In genomic region chr20:35284992-35285805, GRCh38 we compare ENCODE assay signal across 1 cellular context.
TF ChIP-seq lines count a peak whose summit lies in the region.

No MANE protein-coding gene starts in this region.

TF ChIP-seq in K562, 482 proteins besides CTCF, POLR2A, EP300 and RAD21 (continued from another document and continues in another):
- peak; percentile 89; the same call in 1 of the 2 replicates for TF ChIP-seq NKRF (IDR thresholded peaks at IDR 0.05; ENCODE audit: borderline replicate concordance)
- TF ChIP-seq IRF2 (CRISPR knock-in tag; IDR thresholded peaks at IDR 0.05), result no peak
- TF ChIP-seq ZBTB34 (CRISPR knock-in tag; IDR thresholded peaks at IDR 0.05), result no peak
- peak; percentile 6 to 29; a peak in 1 of 4 replicates for TF ChIP-seq ARNT (IDR thresholded peaks at IDR 0.05)
- no peak for TF ChIP-seq CBFB (CRISPR knock-in tag; IDR thresholded peaks at IDR 0.05)
- TF ChIP-seq RFX7 (CRISPR knock-in tag; IDR thresholded peaks at IDR 0.05), result no peak
- TF ChIP-seq NCOA2 (IDR thresholded peaks at IDR 0.05; ENCODE audit: partially characterized antibody in 2 of 2), result no peak
- no peak; the same call in 1 of the 2 replicates for TF ChIP-seq RBFOX2 (IDR thresholded peaks at IDR 0.05; ENCODE audit: low read depth, low read length)
- no peak for TF ChIP-seq MYC (IDR thresholded peaks at IDR 0.05; ENCODE audit: low read depth, low read length)
- TF ChIP-seq MYC (CRISPR knock-in tag; IDR thresholded peaks at IDR 0.05; ENCODE audit: borderline replicate concordance, low read depth), result no peak
- 0 out of 2 replicates have a peak, but pooled peaks have one; percentile 7 for TF ChIP-seq ETV1 (tag; conservative IDR thresholded peaks at IDR 0.05; ENCODE audit: low read depth)
- 0 out of 2 replicates have a peak, but pooled peaks have one; percentile 6 for TF ChIP-seq ELF2 (CRISPR knock-in tag; IDR thresholded peaks at IDR 0.05)
- TF ChIP-seq ESRRA (IDR thresholded peaks at IDR 0.05; ENCODE audit: borderline replicate concordance, low read depth), result no peak
- no peak for TF ChIP-seq SMARCA5 (IDR thresholded peaks at IDR 0.05)
- no peak for TF ChIP-seq DPF2 (IDR thresholded peaks at IDR 0.05)
- TF ChIP-seq PRDM10 (IDR thresholded peaks at IDR 0.05; ENCODE audit: partially characterized antibody), result no peak
- 0 out of 2 replicates have a peak, but pooled peaks have one; percentile 18 for TF ChIP-seq MTA3 (IDR thresholded peaks at IDR 0.05; ENCODE audit: borderline replicate concordance)
- no peak for TF ChIP-seq ZNF347 (CRISPR knock-in tag; IDR thresholded peaks at IDR 0.05; ENCODE audit: low read depth)
- TF ChIP-seq MLX (CRISPR knock-in tag; conservative IDR thresholded peaks at IDR 0.05), result no peak
- no peak for TF ChIP-seq SNIP1 (IDR thresholded peaks at IDR 0.05; ENCODE audit: low read depth)
- no peak for TF ChIP-seq DACH1 (IDR thresholded peaks at IDR 0.05; ENCODE audit: partially characterized antibody)
- no peak for TF ChIP-seq PHF8 (IDR thresholded peaks at IDR 0.05; ENCODE audit: borderline replicate concordance, low read length)
- TF ChIP-seq JUNB (CRISPR knock-in tag; conservative IDR thresholded peaks at IDR 0.05), result no peak
- no peak for TF ChIP-seq BDP1 (IDR thresholded peaks at IDR 0.05; ENCODE audit: insufficient read depth, insufficient read length)
- no peak for TF ChIP-seq KHSRP (IDR thresholded peaks at IDR 0.05)
- no peak for TF ChIP-seq ARID3A (IDR thresholded peaks at IDR 0.05; ENCODE audit: borderline replicate concordance, low read depth, low read length)
- no peak for TF ChIP-seq TCF3 (CRISPR knock-in tag; IDR thresholded peaks at IDR 0.05)
- peak; percentile 54 for TF ChIP-seq HDAC2 (IDR thresholded peaks at IDR 0.05)
- TF ChIP-seq ZFP91 (CRISPR knock-in tag; IDR thresholded peaks at IDR 0.05), result no peak
- peak; percentile 72; the same call in 1 of the 2 replicates for TF ChIP-seq TRIM25 (IDR thresholded peaks at IDR 0.05; ENCODE audit: borderline replicate concordance)
- TF ChIP-seq ZBTB40 (IDR thresholded peaks at IDR 0.05), result peak; percentile 13; the same call in 1 of the 2 replicates
- TF ChIP-seq ZBTB40 (CRISPR knock-in tag; IDR thresholded peaks at IDR 0.05), result no peak
